1 cellular context compared by ENCODE assay signal in the genomic region with DNA sequence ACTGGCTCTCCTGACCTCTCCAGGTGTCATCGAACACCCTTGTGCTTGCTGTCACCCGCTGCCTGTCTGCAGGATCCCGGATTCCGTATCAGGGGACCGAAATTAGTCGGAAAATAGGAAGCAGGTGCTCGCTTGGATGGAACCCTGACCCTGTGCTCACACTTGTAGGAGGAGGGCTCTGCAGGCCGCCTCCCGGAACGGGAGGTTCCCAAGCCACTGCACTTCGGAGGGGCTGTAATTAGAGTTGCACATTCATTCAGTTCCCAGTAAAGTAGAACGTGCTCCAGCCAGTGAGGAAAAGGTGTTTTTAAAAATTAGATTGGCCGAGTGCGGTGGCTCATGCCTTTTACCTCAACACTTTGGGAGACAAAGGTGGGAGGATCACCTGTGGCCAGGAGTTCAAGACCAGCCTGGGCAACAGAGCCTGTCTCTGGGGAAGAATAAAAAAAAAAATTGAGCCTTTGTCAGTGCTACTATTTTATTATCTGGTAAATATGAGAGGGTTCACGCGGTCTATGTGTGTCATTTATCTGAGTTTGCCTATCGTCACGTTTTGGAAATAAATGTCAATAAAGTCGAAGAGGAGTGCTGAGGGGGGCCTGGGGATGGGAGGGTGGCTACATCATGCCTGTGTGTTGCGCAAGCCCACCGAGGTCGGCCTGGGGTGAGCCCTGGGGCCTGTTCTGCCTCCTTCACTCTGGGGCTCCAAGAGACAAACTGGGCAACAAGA.
A peak's percentile ranks its signal among the peaks of the same experiment; 100 is the strongest.
TF ChIP-seq lines count a peak whose summit lies in the region.

No MANE protein-coding gene starts in this region.

TF ChIP-seq in HepG2, 621 proteins besides CTCF, POLR2A, EP300 and RAD21 (continued from another document and continues in another):
- TF ChIP-seq, protein P1, sequence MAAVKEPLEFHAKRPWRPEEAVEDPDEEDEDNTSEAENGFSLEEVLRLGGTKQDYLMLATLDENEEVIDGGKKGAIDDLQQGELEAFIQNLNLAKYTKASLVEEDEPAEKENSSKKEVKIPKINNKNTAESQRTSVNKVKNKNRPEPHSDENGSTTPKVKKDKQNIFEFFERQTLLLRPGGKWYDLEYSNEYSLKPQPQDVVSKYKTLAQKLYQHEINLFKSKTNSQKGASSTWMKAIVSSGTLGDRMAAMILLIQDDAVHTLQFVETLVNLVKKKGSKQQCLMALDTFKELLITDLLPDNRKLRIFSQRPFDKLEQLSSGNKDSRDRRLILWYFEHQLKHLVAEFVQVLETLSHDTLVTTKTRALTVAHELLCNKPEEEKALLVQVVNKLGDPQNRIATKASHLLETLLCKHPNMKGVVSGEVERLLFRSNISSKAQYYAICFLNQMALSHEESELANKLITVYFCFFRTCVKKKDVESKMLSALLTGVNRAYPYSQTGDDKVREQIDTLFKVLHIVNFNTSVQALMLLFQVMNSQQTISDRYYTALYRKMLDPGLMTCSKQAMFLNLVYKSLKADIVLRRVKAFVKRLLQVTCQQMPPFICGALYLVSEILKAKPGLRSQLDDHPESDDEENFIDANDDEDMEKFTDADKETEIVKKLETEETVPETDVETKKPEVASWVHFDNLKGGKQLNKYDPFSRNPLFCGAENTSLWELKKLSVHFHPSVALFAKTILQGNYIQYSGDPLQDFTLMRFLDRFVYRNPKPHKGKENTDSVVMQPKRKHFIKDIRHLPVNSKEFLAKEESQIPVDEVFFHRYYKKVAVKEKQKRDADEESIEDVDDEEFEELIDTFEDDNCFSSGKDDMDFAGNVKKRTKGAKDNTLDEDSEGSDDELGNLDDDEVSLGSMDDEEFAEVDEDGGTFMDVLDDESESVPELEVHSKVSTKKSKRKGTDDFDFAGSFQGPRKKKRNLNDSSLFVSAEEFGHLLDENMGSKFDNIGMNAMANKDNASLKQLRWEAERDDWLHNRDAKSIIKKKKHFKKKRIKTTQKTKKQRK (IDR thresholded peaks at IDR 0.05; ENCODE audit: low read length): no peak
- no peak for TF ChIP-seq ZNF10 (CRISPR knock-in tag; IDR thresholded peaks at IDR 0.05; ENCODE audit: borderline replicate concordance, low read depth)
- TF ChIP-seq, protein P2, sequence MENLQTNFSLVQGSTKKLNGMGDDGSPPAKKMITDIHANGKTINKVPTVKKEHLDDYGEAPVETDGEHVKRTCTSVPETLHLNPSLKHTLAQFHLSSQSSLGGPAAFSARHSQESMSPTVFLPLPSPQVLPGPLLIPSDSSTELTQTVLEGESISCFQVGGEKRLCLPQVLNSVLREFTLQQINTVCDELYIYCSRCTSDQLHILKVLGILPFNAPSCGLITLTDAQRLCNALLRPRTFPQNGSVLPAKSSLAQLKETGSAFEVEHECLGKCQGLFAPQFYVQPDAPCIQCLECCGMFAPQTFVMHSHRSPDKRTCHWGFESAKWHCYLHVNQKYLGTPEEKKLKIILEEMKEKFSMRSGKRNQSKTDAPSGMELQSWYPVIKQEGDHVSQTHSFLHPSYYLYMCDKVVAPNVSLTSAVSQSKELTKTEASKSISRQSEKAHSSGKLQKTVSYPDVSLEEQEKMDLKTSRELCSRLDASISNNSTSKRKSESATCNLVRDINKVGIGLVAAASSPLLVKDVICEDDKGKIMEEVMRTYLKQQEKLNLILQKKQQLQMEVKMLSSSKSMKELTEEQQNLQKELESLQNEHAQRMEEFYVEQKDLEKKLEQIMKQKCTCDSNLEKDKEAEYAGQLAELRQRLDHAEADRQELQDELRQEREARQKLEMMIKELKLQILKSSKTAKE (CRISPR knock-in tag; IDR thresholded peaks at IDR 0.05; ENCODE audit: borderline replicate concordance): peak; percentile 14; the same call in 1 of the 2 replicates
- 0 out of 2 replicates have a peak, but pooled peaks have one; percentile 23 for TF ChIP-seq ZKSCAN1 (IDR thresholded peaks at IDR 0.05; ENCODE audit: low read length)
- 0 out of 2 replicates have a peak, but pooled peaks have one; percentile 14 for TF ChIP-seq FOXJ3 (CRISPR knock-in tag; IDR thresholded peaks at IDR 0.05; ENCODE audit: borderline replicate concordance)
- TF ChIP-seq KMT2A (CRISPR knock-in tag; IDR thresholded peaks at IDR 0.05): peak; percentile 96
- TF ChIP-seq ZNF605 (CRISPR knock-in tag; IDR thresholded peaks at IDR 0.05): peak; percentile 96
- peak; percentile 92 for TF ChIP-seq ZNF441 (CRISPR knock-in tag; IDR thresholded peaks at IDR 0.05; ENCODE audit: borderline replicate concordance)
- TF ChIP-seq ZNF468 (CRISPR knock-in tag; IDR thresholded peaks at IDR 0.05): 0 out of 2 replicates have a peak, but pooled peaks have one; percentile 23
- TF ChIP-seq HBP1 (CRISPR knock-in tag; IDR thresholded peaks at IDR 0.05; ENCODE audit: low read depth): peak; percentile 99
- peak; percentile 60; the same call in 1 of the 2 replicates for TF ChIP-seq AHDC1 (CRISPR knock-in tag; IDR thresholded peaks at IDR 0.05; ENCODE audit: borderline replicate concordance)
- peak; percentile 86 for TF ChIP-seq CCDC6 (CRISPR knock-in tag; IDR thresholded peaks at IDR 0.05)
- TF ChIP-seq NRL (CRISPR knock-in tag; IDR thresholded peaks at IDR 0.05; ENCODE audit: borderline replicate concordance): peak; percentile 28; the same call in 1 of the 2 replicates
- TF ChIP-seq POLR2G (IDR thresholded peaks at IDR 0.05; ENCODE audit: low read depth, low read length): peak; percentile 94
- TF ChIP-seq ZFY (CRISPR knock-in tag; IDR thresholded peaks at IDR 0.05): peak; percentile 89
- TF ChIP-seq KDM2A (CRISPR knock-in tag; IDR thresholded peaks at IDR 0.05; ENCODE audit: borderline replicate concordance, low read depth): peak; percentile 99
- peak; percentile 89 for TF ChIP-seq PRDM10 (CRISPR knock-in tag; IDR thresholded peaks at IDR 0.05; ENCODE audit: low read depth)
- TF ChIP-seq ZNF432 (CRISPR knock-in tag; IDR thresholded peaks at IDR 0.05; ENCODE audit: borderline replicate concordance): no peak
- TF ChIP-seq GRHL1 (CRISPR knock-in tag; conservative IDR thresholded peaks at IDR 0.05): no peak
- 0 out of 2 replicates have a peak, but pooled peaks have one; percentile 22 for TF ChIP-seq ZNF567 (CRISPR knock-in tag; IDR thresholded peaks at IDR 0.05; ENCODE audit: borderline replicate concordance)
- TF ChIP-seq ZBTB20 (CRISPR knock-in tag; IDR thresholded peaks at IDR 0.05; ENCODE audit: borderline replicate concordance, low read depth): peak; percentile 93; the same call in 1 of the 2 replicates
- no peak for TF ChIP-seq PHB2 (IDR thresholded peaks at IDR 0.05; ENCODE audit: partially characterized antibody)
- peak; percentile 78 for TF ChIP-seq POLR2AphosphoS5 (IDR thresholded peaks at IDR 0.05; ENCODE audit: low read depth, low read length)
- TF ChIP-seq MEIS1 (CRISPR knock-in tag; IDR thresholded peaks at IDR 0.05; ENCODE audit: borderline replicate concordance): peak; percentile 76
- peak; percentile 76; the same call in 1 of the 2 replicates for TF ChIP-seq TRAFD1 (CRISPR knock-in tag; IDR thresholded peaks at IDR 0.05; ENCODE audit: borderline replicate concordance)
- TF ChIP-seq ZNF607 (CRISPR knock-in tag; IDR thresholded peaks at IDR 0.05; ENCODE audit: borderline replicate concordance): no peak
- peak; percentile 98 for TF ChIP-seq ERF (CRISPR knock-in tag; IDR thresholded peaks at IDR 0.05)
